11 cellular contexts compared by ENCODE assay signal in genomic region chr12:122701491-122701890, GRCh38. TPM values are rescaled to one million over a fixed set of nuclear protein-coding genes. Genes with fewer than 3 reads are reported as not detected.
"Had no signal": no experiment of that assay in that cellular context is flagged by ENCODE, and none has a peak within 500 bp of the region (broad histone marks: within the 10 kb centered on the region; RNA-seq: fewer than 3 reads in every experiment).

No MANE protein-coding gene starts in this region.

RNA-seq across cellular contexts. Expression of gene HCAR2, which starts 1.7 kb away (rescaled TPM):
- total RNA-seq: activated B cell treated with CpG ODN at 0.5 μM for 24 hours; activated CD8-positive, alpha-beta T cell treated with anti-CD3 and anti-CD28 coated beads for 36 hours; activated T-cell treated with anti-CD3 and anti-CD28 coated beads, Interleukin-2, amount 50 U/mL, for 4 hours; activated T-helper 17 cell treated with anti-CD3 and anti-CD28 coated beads, Interleukin-2, amount 50 U/mL, for 72 hours; chondrocyte; neural crest cell; occipital lobe; uterus had no signal
- polyA plus RNA-seq: immature natural killer cell had no signal

RNA-seq across cellular contexts. Expression of gene HCAR3, which starts 15.1 kb away (rescaled TPM):
- total RNA-seq: activated B cell treated with CpG ODN at 0.5 μM for 24 hours; activated CD8-positive, alpha-beta T cell treated with anti-CD3 and anti-CD28 coated beads for 36 hours; activated T-cell treated with anti-CD3 and anti-CD28 coated beads, Interleukin-2, amount 50 U/mL, for 4 hours; activated T-helper 17 cell treated with anti-CD3 and anti-CD28 coated beads, Interleukin-2, amount 50 U/mL, for 72 hours; chondrocyte; neural crest cell; right cardiac atrium; uterus had no signal
- polyA plus RNA-seq: immature natural killer cell had no signal

RNA-seq across cellular contexts. Expression of gene HCAR1, which starts 29.2 kb away (rescaled TPM):
- total RNA-seq: activated B cell treated with CpG ODN at 0.5 μM for 24 hours, chondrocyte, neural crest cell, thoracic aorta had no signal
- polyA plus RNA-seq: immature natural killer cell had no signal
